Comparison of ENCODE assay signal across 3 cellular contexts in the genomic region with DNA sequence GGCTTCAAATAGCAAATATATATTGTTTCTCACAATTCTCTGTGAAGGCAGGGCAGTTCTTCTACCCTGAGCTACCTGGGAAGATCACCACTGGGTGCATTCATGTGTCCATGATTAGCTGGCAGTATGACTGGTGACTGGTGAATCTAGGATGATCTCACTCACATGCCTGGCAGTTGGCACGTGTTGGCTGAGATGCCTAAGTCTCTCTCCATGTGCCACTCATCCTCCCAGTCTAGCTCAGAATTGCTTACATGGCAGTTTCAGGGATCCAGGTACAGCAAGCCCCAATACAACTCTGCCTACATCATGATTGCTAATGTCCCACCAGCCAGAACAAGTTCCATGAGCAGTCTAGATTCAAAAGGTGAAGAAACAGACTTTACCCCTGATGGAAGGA.
TF ChIP-seq lines count a peak whose summit lies in the region.

No MANE protein-coding gene starts in this region.

TF ChIP-seq in A549, 52 proteins besides CTCF, POLR2A, EP300 and RAD21:
- TF ChIP-seq, protein P1, sequence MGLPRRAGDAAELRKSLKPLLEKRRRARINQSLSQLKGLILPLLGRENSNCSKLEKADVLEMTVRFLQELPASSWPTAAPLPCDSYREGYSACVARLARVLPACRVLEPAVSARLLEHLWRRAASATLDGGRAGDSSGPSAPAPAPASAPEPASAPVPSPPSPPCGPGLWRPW (IDR thresholded peaks at IDR 0.05), result no peak
- TF ChIP-seq NFE2L2 (conservative IDR thresholded peaks at IDR 0.05; ENCODE audit: low read length) (no peak), NPAS2 (CRISPR knock-in tag; IDR thresholded peaks at IDR 0.05; ENCODE audit: borderline replicate concordance) (no peak), MAFK (IDR thresholded peaks at IDR 0.05; ENCODE audit: partially characterized antibody) (peak; percentile 82)
- TF ChIP-seq, protein P2, sequence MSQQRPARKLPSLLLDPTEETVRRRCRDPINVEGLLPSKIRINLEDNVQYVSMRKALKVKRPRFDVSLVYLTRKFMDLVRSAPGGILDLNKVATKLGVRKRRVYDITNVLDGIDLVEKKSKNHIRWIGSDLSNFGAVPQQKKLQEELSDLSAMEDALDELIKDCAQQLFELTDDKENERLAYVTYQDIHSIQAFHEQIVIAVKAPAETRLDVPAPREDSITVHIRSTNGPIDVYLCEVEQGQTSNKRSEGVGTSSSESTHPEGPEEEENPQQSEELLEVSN (IDR thresholded peaks at IDR 0.05; ENCODE audit: borderline replicate concordance, low read depth), result no peak

TF ChIP-seq in IMR-90, 13 proteins besides CTCF, POLR2A, EP300 and RAD21:
- TF ChIP-seq MAFK (IDR thresholded peaks at IDR 0.05; ENCODE audit: low read depth, low read length) (peak; percentile 81), FOS (IDR thresholded peaks at IDR 0.05; ENCODE audit: low read depth, low read length) (no peak)
TF ChIP-seq in IMR-90: peak in this region for 1.

TF ChIP-seq in K562, 482 proteins besides CTCF, POLR2A, EP300 and RAD21:
- no peak for TF ChIP-seq ZNF778 (CRISPR knock-in tag; IDR thresholded peaks at IDR 0.05)
- TF ChIP-seq SRSF3 (IDR thresholded peaks at IDR 0.05; ENCODE audit: insufficient read depth, low read length), result no peak
- no peak for TF ChIP-seq MBD2 (IDR thresholded peaks at IDR 0.05; ENCODE audit: borderline replicate concordance, low read depth)
- no peak for TF ChIP-seq MED1 (CRISPR knock-in tag; IDR thresholded peaks at IDR 0.05; ENCODE audit: borderline replicate concordance)
- peak; percentile 43 for TF ChIP-seq MAFG (tag; conservative IDR thresholded peaks at IDR 0.05)
- TF ChIP-seq HLTF (IDR thresholded peaks at IDR 0.05), result no peak
- no peak for TF ChIP-seq NBN (IDR thresholded peaks at IDR 0.05; ENCODE audit: low read depth)
- peak; percentile 44; the same call in 1 of the 2 replicates for TF ChIP-seq MAFK (IDR thresholded peaks at IDR 0.05; ENCODE audit: low read length)
- peak; percentile 70 for TF ChIP-seq ZNF316 (IDR thresholded peaks at IDR 0.05)
- TF ChIP-seq ETS2 (tag; IDR thresholded peaks at IDR 0.05; ENCODE audit: borderline replicate concordance, poor library complexity, severe bottlenecking), result no peak
- peak; percentile 56 for TF ChIP-seq MAFF (IDR thresholded peaks at IDR 0.05; ENCODE audit: low read length)
- TF ChIP-seq CCNT2 (IDR thresholded peaks at IDR 0.05; ENCODE audit: borderline replicate concordance, extremely low read depth, insufficient read length, low read depth, low read length), result no peak
- TF ChIP-seq KDM5B (IDR thresholded peaks at IDR 0.05; ENCODE audit: insufficient replicate concordance, low read depth, low read length), result no peak
